Comparison of ENCODE assay signal across 21 cellular contexts in the genomic region with DNA sequence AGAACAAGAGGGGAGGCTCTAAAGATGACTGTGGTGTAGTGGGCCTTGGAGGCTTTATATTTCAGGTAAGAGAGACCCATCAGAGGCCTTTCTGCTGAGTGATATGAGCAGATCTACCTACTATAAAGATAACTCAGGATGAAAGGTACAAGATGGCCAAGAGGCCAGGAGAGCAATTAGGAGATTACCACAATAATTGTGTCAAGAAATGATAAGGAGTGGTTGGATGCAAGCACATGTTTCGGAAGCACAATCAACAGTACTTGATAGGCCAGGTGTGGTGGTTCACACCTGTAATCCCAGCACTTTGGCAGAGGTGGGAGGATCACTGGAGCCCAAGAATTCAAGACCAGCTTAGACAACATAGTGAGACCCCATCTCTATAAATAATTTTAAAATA. TPM values are rescaled to one million over a fixed set of nuclear protein-coding genes. Genes with fewer than 3 reads are reported as not detected.
DNase-seq lines count a peak whose midpoint lies in the region; ATAC-seq, FAIRE-seq and TF ChIP-seq lines count a peak whose summit lies in the region.
"Had no signal": no experiment of that assay in that cellular context is flagged by ENCODE, and none has a peak within 500 bp of the region (broad histone marks: within the 10 kb centered on the region; RNA-seq: fewer than 3 reads in every experiment).

No MANE protein-coding gene starts in this region.

- H3K4me3 ChIP-seq in BE2C (ENCODE audit: low read depth, low read length), result no peak overlapping the region

- ATAC-seq in HG03457 (IDR thresholded peaks at IDR 0.05; ENCODE audit: unreplicated experiment) (no peak), sciatic nerve (no peak)
- ATAC-seq: CD8-positive, alpha-beta T cell had no signal

- DNase-seq in GM12892 (ENCODE audit: insufficient read length), result no peak
- no peak for DNase-seq in substantia nigra (lab: John Stamatoyannopoulos, UW)
- DNase-seq in BE2C, result no peak
- no peak for DNase-seq in progenitor cell of endocrine pancreas (ENCODE audit: low spot score, unreplicated experiment)
- no peak for DNase-seq in sciatic nerve (ENCODE audit: low spot score)
- DNase-seq: ACHN; CD8-positive, alpha-beta T cell; COR-L47; DMS153; DMS79 treated with DMSO at 0.1 percent for 48 hours; EL; GOT3; H9 had no signal

- TF ChIP-seq CTCF in BE2C (IDR thresholded peaks at IDR 0.05; ENCODE audit: low read depth, low read length) (no peak), progenitor cell of endocrine pancreas (IDR thresholded peaks at IDR 0.05; ENCODE audit: unreplicated experiment) (no peak)

- TF ChIP-seq POLR2A in GM12892 (IDR thresholded peaks at IDR 0.05; ENCODE audit: low read depth, low read length), result no peak

- no peaks in the 10 kb centered on the region for H3K9me3 Mint-ChIP-seq in progenitor cell of endocrine pancreas (ENCODE audit: low read depth)
- H3K9me3 Mint-ChIP-seq: CD8-positive, alpha-beta T cell; H9 had no signal

- H3K27me3 ChIP-seq in layer of hippocampus (ENCODE audit: control insufficient read depth, insufficient read depth, low read length), result no peaks in the 10 kb centered on the region
- no peaks in the 10 kb centered on the region for H3K27me3 ChIP-seq in BE2C

- H3K27ac Mint-ChIP-seq in progenitor cell of endocrine pancreas, result no peak overlapping the region
- H3K27ac Mint-ChIP-seq: CD8-positive, alpha-beta T cell had no signal

- no peaks in the 10 kb centered on the region for H3K9me3 ChIP-seq in BE2C

- no peaks in the 10 kb centered on the region for H3K36me3 ChIP-seq in BE2C

- no peak overlapping the region for H3K4me3 Mint-ChIP-seq in progenitor cell of endocrine pancreas (ENCODE audit: low read depth)
- H3K4me3 Mint-ChIP-seq: CD8-positive, alpha-beta T cell; H9 had no signal

- peaks cover 9% of the 10 kb centered on the region for H3K4me1 ChIP-seq in BE2C

- intact Hi-C loops in sciatic nerve (cut with DNase I), result no loop called here

- H3K4me1 Mint-ChIP-seq in progenitor cell of endocrine pancreas (ENCODE audit: low read depth), result peaks cover 12% of the 10 kb centered on the region

- peak overlapping the region; percentile 51 for H3K27ac ChIP-seq in cingulate gyrus (ENCODE audit: low read depth, low read length)
- H3K27ac ChIP-seq in layer of hippocampus (ENCODE audit: low read depth, low read length), result peak overlapping the region; percentile 64
- peak overlapping the region; percentile 81 for H3K27ac ChIP-seq in substantia nigra (ENCODE audit: low read depth, low read length, poor library complexity, severe bottlenecking)
- H3K27ac ChIP-seq: C4-2B, HL-60 had no signal

- peak; percentile 61 for FAIRE-seq in GM12892 (lab: Jason Lieb, UNC)
- FAIRE-seq: D721Med, G401.6, GM12891 had no signal

- H3K36me3 Mint-ChIP-seq in progenitor cell of endocrine pancreas (ENCODE audit: insufficient read depth), result peaks cover 3% of the 10 kb centered on the region

- H3K27me3 Mint-ChIP-seq in progenitor cell of endocrine pancreas, result no peaks in the 10 kb centered on the region

RNA-seq across cellular contexts. Expression of a gene that starts 43.8 kb away (rescaled TPM):
- polyA plus RNA-seq in GM12892 (2012; ENCODE audit: missing spikeins), result 17.6 TPM
- polyA plus RNA-seq in BE2C (2012; ENCODE audit: insufficient read depth, insufficient read length, low read depth), result 35.6 TPM
- total RNA-seq in progenitor cell of endocrine pancreas (61.0 and 68.0 TPM in 2 replicates), sciatic nerve (68.9 TPM)
